ENCODE assay signal across 8 cellular contexts in the genomic region with DNA sequence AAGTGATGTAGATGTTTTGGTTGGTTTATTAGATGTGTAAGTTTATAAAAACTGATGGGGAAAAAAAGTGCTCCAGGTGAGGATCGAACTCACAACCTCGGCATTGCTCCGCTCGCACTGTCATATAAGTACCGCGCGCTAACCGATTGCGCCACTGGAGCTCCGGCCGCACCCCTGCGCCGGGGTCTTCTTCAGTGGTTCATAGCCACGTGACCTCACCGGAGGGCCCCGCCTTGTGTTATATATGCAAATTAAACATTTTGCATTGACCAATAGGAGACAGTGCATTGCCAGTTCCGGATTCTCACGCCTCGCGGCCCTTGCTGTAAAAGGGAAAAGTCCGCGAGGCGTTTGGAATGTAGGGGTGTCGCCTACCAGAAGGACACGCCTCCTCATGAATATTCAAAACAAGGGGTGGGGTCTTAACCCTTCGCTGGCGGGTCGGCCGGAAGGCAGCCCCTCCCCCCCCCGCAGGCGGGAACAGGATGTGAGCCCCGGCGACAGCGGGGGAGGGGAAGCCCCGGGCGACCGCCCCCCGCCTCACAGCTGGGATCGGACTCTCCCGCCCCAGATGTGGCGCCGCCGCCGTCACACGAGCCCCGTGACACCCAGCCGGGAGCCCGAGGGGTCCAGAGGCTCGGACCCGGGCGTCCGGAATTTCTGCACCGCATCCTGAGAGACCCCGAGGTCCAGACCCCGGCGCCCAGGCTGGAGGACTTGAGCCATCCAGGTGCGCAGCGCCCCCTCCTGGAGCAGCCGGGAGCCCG.
A peak's percentile ranks its signal among the peaks of the same experiment; 100 is the strongest.
DNase-seq lines count a peak whose midpoint lies in the region; ATAC-seq and FAIRE-seq lines count a peak whose summit lies in the region.

A gene with protein sequence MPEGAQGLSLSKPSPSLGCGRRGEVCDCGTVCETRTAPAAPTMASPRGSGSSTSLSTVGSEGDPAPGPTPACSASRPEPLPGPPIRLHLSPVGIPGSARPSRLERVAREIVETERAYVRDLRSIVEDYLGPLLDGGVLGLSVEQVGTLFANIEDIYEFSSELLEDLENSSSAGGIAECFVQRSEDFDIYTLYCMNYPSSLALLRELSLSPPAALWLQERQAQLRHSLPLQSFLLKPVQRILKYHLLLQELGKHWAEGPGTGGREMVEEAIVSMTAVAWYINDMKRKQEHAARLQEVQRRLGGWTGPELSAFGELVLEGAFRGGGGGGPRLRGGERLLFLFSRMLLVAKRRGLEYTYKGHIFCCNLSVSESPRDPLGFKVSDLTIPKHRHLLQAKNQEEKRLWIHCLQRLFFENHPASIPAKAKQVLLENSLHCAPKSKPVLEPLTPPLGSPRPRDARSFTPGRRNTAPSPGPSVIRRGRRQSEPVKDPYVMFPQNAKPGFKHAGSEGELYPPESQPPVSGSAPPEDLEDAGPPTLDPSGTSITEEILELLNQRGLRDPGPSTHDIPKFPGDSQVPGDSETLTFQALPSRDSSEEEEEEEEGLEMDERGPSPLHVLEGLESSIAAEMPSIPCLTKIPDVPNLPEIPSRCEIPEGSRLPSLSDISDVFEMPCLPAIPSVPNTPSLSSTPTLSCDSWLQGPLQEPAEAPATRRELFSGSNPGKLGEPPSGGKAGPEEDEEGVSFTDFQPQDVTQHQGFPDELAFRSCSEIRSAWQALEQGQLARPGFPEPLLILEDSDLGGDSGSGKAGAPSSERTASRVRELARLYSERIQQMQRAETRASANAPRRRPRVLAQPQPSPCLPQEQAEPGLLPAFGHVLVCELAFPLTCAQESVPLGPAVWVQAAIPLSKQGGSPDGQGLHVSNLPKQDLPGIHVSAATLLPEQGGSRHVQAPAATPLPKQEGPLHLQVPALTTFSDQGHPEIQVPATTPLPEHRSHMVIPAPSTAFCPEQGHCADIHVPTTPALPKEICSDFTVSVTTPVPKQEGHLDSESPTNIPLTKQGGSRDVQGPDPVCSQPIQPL (N-terminal part only) (plus strand): TSS at position 570 of the 767 bp plus-strand sequence. CDS start 1,418 bp downstream, outside the sequence.

- H3K36me3 ChIP-seq in BLaER1 treated with 17β-estradiol and CSF1 and Interleukin-3, amounts not matched to agents 10 nM and 100 nM, result peaks cover 34 to 50% (median 45%) of the 10 kb centered on the region in 11 experiments

- no peaks in the 10 kb centered on the region for H3K27me3 ChIP-seq in BLaER1 treated with 17β-estradiol and CSF1 and Interleukin-3, amounts not matched to agents 10 nM and 100 nM
- H3K27me3 ChIP-seq in layer of hippocampus (ENCODE audit: control insufficient read depth, insufficient read depth, low read length), result no peaks in the 10 kb centered on the region

- H3K9ac ChIP-seq in BLaER1 treated with 17β-estradiol and CSF1 and Interleukin-3, amounts not matched to agents 10 nM and 100 nM, result peak within 1 kb of the TSS; percentile 97 to 100 (median 99)

- H3K27ac ChIP-seq in BLaER1 treated with 17β-estradiol and CSF1 and Interleukin-3, amounts not matched to agents 10 nM and 100 nM, result peak within 1 kb of the TSS; percentile 95 to 100 (median 99)
- peak within 1 kb of the TSS; percentile 95 for H3K27ac ChIP-seq in layer of hippocampus (ENCODE audit: low read depth, low read length)

- peak; percentile 94 for DNase-seq in GM19240 (ENCODE audit: insufficient read length, low spot score)
- DNase-seq in NCI-H526 (lab: John Stamatoyannopoulos, UW), result peak; percentile 99 to 100
- DNase-seq in activated CD4-positive, alpha-beta T cell treated with anti-CD3 and anti-CD28 coated beads for 48 hours, result peak; percentile 97
- peak; percentile 96 to 98 for DNase-seq in stimulated activated CD4-positive, alpha-beta T cell treated with anti-CD3 and anti-CD28 coated beads, Interleukin-1b, Interleukin-23, amount 100 ng/mL, for 4 hours (ENCODE audit: low read depth in 2 of 2)

- FAIRE-seq in colon (lab: Jason Lieb, UNC), result peak; percentile 87

- peaks cover 22 to 59% (median 54%) of the 10 kb centered on the region in 11 experiments; a peak in 21 of 22 replicates for H4K20me1 ChIP-seq in BLaER1 treated with 17β-estradiol and CSF1 and Interleukin-3, amounts not matched to agents 10 nM and 100 nM

- peaks cover 33 to 64% (median 45%) of the 10 kb centered on the region in 10 experiments for H3K4me1 ChIP-seq in BLaER1 treated with 17β-estradiol and CSF1 and Interleukin-3, amounts not matched to agents 10 nM and 100 nM

- H3K4me3 ChIP-seq in BLaER1 treated with 17β-estradiol and CSF1 and Interleukin-3, amounts not matched to agents 10 nM and 100 nM, result peak within 1 kb of the TSS; percentile 88 to 100 (median 97)

- peak; percentile 48 for ATAC-seq in HG03460 (IDR thresholded peaks at IDR 0.05; ENCODE audit: unreplicated experiment)

- peak within 1 kb of the TSS; percentile 87 to 100 (median 97) for H3K4me2 ChIP-seq in BLaER1 treated with 17β-estradiol and CSF1 and Interleukin-3, amounts not matched to agents 10 nM and 100 nM

- H3K9me3 ChIP-seq in BLaER1 treated with 17β-estradiol and CSF1 and Interleukin-3, amounts not matched to agents 10 nM and 100 nM (replicated peaks in 1 of 11), result peaks cover 0 to 15% (median 0%) of the 10 kb centered on the region in 11 experiments; a peak in 7 of 22 replicates

Comparison
In these comparisons a context has a peak if more than half of its experiments do, and no peak if none do; other contexts are left out.
1. Peak in every context shown above with its lines: DNase-seq, ATAC-seq, H3K4me3 ChIP-seq and H3K27ac ChIP-seq.